1 cellular context compared by ENCODE assay signal in genomic region chr17:68616334-68616733, GRCh38.
A peak's percentile ranks its signal among the peaks of the same experiment; 100 is the strongest.
TF ChIP-seq lines count a peak whose summit lies in the region.

No MANE protein-coding gene starts in this region.

TF ChIP-seq in HepG2, 621 proteins besides CTCF, POLR2A, EP300 and RAD21 (continued from another document):
- TF ChIP-seq ZBTB40 (IDR thresholded peaks at IDR 0.05) (peak; percentile 76), ZBTB40 (CRISPR knock-in tag; IDR thresholded peaks at IDR 0.05) (peak; percentile 90; the same call in 1 of the 2 replicates)
